Comparison of ENCODE assay signal across 25 cellular contexts in genomic region chr2:121034551-121034950, GRCh38.
"Had no signal": no experiment of that assay in that cellular context is flagged by ENCODE, and none has a peak within 500 bp of the region (broad histone marks: within the 10 kb centered on the region; RNA-seq: fewer than 3 reads in every experiment).

No MANE protein-coding gene starts in this region.

- H3K27me3 Mint-ChIP-seq: activated CD8-positive, alpha-beta T cell treated with anti-CD3 and anti-CD28 coated beads for 36 hours; activated naive CD8-positive, alpha-beta T cell treated with anti-CD3 and anti-CD28 coated beads, Interleukin-2, amount 50 U/mL, for 24 hours had no signal

- H3K4me1 Mint-ChIP-seq: activated naive CD4-positive, alpha-beta T cell treated with anti-CD3 and anti-CD28 coated beads, Interleukin-2, amount 50 U/mL, for 24 hours; activated naive CD8-positive, alpha-beta T cell treated with anti-CD3 and anti-CD28 coated beads, Interleukin-2, amount 50 U/mL, for 24 hours; T-cell had no signal

- H3K27ac Mint-ChIP-seq: activated CD8-positive, alpha-beta T cell treated with anti-CD3 and anti-CD28 coated beads for 36 hours; activated naive CD4-positive, alpha-beta T cell treated with anti-CD3 and anti-CD28 coated beads, Interleukin-2, amount 50 U/mL, for 24 hours; activated naive CD8-positive, alpha-beta T cell treated with anti-CD3 and anti-CD28 coated beads, Interleukin-2, amount 50 U/mL, for 24 hours; activated T-cell treated with anti-CD3 and anti-CD28 coated beads, Interleukin-2, amount 50 U/mL, for 24 hours; activated T-helper 1 cell treated with anti-CD3 and anti-CD28 coated beads, Interleukin-12 subunit alpha, Interleukin-12 subunit beta, Interleukin-2, Interleukin-4 antibody, amounts not matched to agents 30 ng/mL and 10 ng/mL and 1 ng/mL, durations not matched to agents 14 hours and 24 hours and 36 hours; T-cell had no signal

- ATAC-seq: activated CD4-positive, CD25-positive, alpha-beta regulatory T cell treated with anti-CD3 and anti-CD28 coated beads, Interleukin-2, amount 50 U/mL, for 24 hours; activated CD8-positive, alpha-beta T cell treated with anti-CD3 and anti-CD28 coated beads for 36 hours; activated naive CD8-positive, alpha-beta T cell treated with anti-CD3 and anti-CD28 coated beads, Interleukin-2, amount 50 U/mL, for 24 hours; body of pancreas; Right ventricle myocardium inferior; T-cell had no signal

- DNase-seq: activated CD4-positive, alpha-beta T cell treated with anti-CD3 and anti-CD28 coated beads for 4 hours; activated CD8-positive, alpha-beta T cell treated with anti-CD3 and anti-CD28 coated beads for 36 hours; activated effector memory CD4-positive, alpha-beta T cell treated with Interleukin-2 at 50 U/mL for 16 hours; activated naive CD4-positive, alpha-beta T cell; activated naive CD8-positive, alpha-beta T cell treated with anti-CD3 and anti-CD28 coated beads, Interleukin-2, amount 50 U/mL, for 24 hours; activated T-cell treated with anti-CD3 and anti-CD28 coated beads, Interleukin-2, amount 50 U/mL, for 24 hours; amniotic stem cell; body of pancreas; MG63; MV-4-11; NCI-H1092 treated with DMSO at 0.1 percent for 48 hours; NCI-H1417 treated with DMSO at 0.1 percent for 48 hours; NCI-H1694 treated with DMSO at 0.1 percent for 48 hours; NCI-H2029 treated with DMSO at 0.1 percent for 48 hours; NCI-H2227 treated with DMSO at 0.1 percent for 48 hours; NCI-H526; NCI-H82; RPMI8226; T-cell had no signal

- H3K27me3 ChIP-seq: ascending aorta, body of pancreas, MG63 had no signal

- H3K4me3 Mint-ChIP-seq: activated CD8-positive, alpha-beta T cell treated with anti-CD3 and anti-CD28 coated beads for 36 hours; activated naive CD4-positive, alpha-beta T cell treated with anti-CD3 and anti-CD28 coated beads, Interleukin-2, amount 50 U/mL, for 24 hours; activated naive CD8-positive, alpha-beta T cell treated with anti-CD3 and anti-CD28 coated beads, Interleukin-2, amount 50 U/mL, for 24 hours; activated T-cell treated with anti-CD3 and anti-CD28 coated beads, Interleukin-2, amount 50 U/mL, for 24 hours; activated T-helper 1 cell treated with anti-CD3 and anti-CD28 coated beads, Interleukin-12 subunit alpha, Interleukin-12 subunit beta, Interleukin-2, Interleukin-4 antibody, amounts not matched to agents 30 ng/mL and 10 ng/mL and 1 ng/mL, durations not matched to agents 14 hours and 24 hours and 36 hours; T-cell had no signal

- H3K36me3 Mint-ChIP-seq: activated naive CD4-positive, alpha-beta T cell treated with anti-CD3 and anti-CD28 coated beads, Interleukin-2, amount 50 U/mL, for 24 hours; T-cell had no signal

- H3K27ac ChIP-seq: ascending aorta, body of pancreas, SK-N-MC had no signal

- H3K9me3 Mint-ChIP-seq: activated CD8-positive, alpha-beta T cell treated with anti-CD3 and anti-CD28 coated beads for 36 hours; activated naive CD4-positive, alpha-beta T cell treated with anti-CD3 and anti-CD28 coated beads, Interleukin-2, amount 50 U/mL, for 24 hours; activated naive CD8-positive, alpha-beta T cell treated with anti-CD3 and anti-CD28 coated beads, Interleukin-2, amount 50 U/mL, for 24 hours; activated T-cell treated with anti-CD3 and anti-CD28 coated beads, Interleukin-2, amount 50 U/mL, for 24 hours; activated T-helper 1 cell treated with anti-CD3 and anti-CD28 coated beads, Interleukin-12 subunit alpha, Interleukin-12 subunit beta, Interleukin-2, Interleukin-4 antibody, amounts not matched to agents 30 ng/mL and 10 ng/mL and 1 ng/mL, durations not matched to agents 14 hours and 24 hours and 36 hours; T-cell had no signal
